ENCODE assay signal across 8 cellular contexts in the genomic region with DNA sequence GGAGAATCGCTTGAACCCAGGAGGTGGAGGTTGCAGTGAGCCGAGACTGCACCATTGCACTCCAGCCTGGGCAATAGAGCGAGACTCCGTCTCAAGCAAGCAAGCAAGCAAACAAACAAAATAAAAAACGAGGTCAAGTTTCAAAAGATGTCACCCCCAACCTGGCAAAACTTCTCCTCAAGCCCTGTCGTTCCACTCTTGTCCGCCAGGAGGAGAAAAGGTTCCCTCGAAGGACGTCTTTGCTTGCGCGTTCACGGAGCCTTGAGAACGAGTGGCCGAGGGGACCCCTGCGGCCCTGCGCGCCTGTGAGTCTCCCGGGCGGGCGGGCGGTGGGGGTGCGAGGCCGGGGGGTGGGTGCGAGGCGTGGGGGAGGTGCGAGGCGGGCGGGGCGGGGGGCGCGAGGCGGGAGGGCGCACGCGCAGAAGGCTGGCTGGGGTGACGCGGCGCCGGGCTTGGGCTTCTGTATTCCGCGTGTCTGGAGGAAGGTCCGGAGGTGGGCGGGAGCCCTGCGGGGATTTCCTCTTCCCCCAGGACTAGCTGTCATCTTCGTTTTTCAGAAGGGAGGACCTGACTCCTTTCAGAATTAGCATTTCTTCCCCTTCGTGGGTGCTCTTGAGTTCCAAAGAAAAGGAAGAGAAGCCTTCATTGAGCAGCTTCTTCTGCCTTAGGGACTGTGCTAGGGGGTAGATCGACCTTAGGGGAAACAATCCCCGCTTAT. TPM values are rescaled to one million over a fixed set of nuclear protein-coding genes. Genes with fewer than 3 reads are reported as not detected.
DNase-seq lines count a peak whose midpoint lies in the region; ATAC-seq and TF ChIP-seq lines count a peak whose summit lies in the region.

No MANE protein-coding gene starts in this region.

- peak overlapping the region; percentile 47 for H3K4me3 ChIP-seq in effector memory CD4-positive, alpha-beta T cell (ENCODE audit: insufficient read depth, low read depth, low read length, poor library complexity, severe bottlenecking)

- POLR2A ChIA-PET in activated CD8-positive, alpha-beta T cell treated with anti-CD3 and anti-CD28 coated beads, Interleukin-2, amount 10 ng/mL, durations not matched to agents 7 days and 5 days (lab: Charles Lee) = interaction anchor here (0.7 to 1.0 kb wide), 3 partner anchors 11 to 84 kb away, joined by 3 read pairs; partner anchors contain the start of gene PFN1

- no peaks in the 10 kb centered on the region for H3K27me3 ChIP-seq in effector memory CD4-positive, alpha-beta T cell (replicated peaks; ENCODE audit: control insufficient read depth, insufficient read depth, low read length, poor library complexity, severe bottlenecking)

- DNase-seq in NCI-H774 (lab: John Stamatoyannopoulos, UW) (peak; percentile 37), medulla oblongata (ENCODE audit: extremely low spot score) (peak; percentile 81)
- DNase-seq in activated CD8-positive, alpha-beta T cell treated with anti-CD3 and anti-CD28 coated beads, Interleukin-2, amount 10 ng/mL, durations not matched to agents 7 days and 5 days = peak; percentile 89
- DNase-seq in effector memory CD4-positive, alpha-beta T cell = peak; percentile 62 to 72 (median 69)
- peak; percentile 60 to 76 (median 66) for DNase-seq in stimulated activated CD4-positive, alpha-beta T cell treated with anti-CD3 and anti-CD28 coated beads, TNF-alpha, amount 100 ng/mL, for 1 hour (ENCODE audit: low read depth in 3 of 3, low spot score in 1 of 3)

- no peaks in the 10 kb centered on the region for H3K36me3 ChIP-seq in effector memory CD4-positive, alpha-beta T cell (ENCODE audit: control insufficient read depth, insufficient read depth, low read length)

- H3K27ac ChIP-seq in effector memory CD4-positive, alpha-beta T cell (ENCODE audit: insufficient read depth, low read length, poor library complexity, severe bottlenecking) = peak overlapping the region; percentile 64

- peaks cover 3% of the 10 kb centered on the region for H3K27me3 Mint-ChIP-seq in activated CD8-positive, alpha-beta T cell treated with anti-CD3 and anti-CD28 coated beads, Interleukin-2, amount 10 ng/mL, durations not matched to agents 7 days and 5 days (ENCODE audit: low read depth)

- H3K4me1 Mint-ChIP-seq in activated CD8-positive, alpha-beta T cell treated with anti-CD3 and anti-CD28 coated beads, Interleukin-2, amount 10 ng/mL, durations not matched to agents 7 days and 5 days (ENCODE audit: low read depth) = peaks cover 17% of the 10 kb centered on the region

- TF ChIP-seq CTCF in GM12873 (IDR thresholded peaks at IDR 0.05; ENCODE audit: insufficient read depth, low read depth, low read length, missing control alignments) = peak; percentile 87

- ATAC-seq in HG03159 (IDR thresholded peaks at IDR 0.05; ENCODE audit: unreplicated experiment) (peak; percentile 63), HG02938 (IDR thresholded peaks at IDR 0.05; ENCODE audit: unreplicated experiment) (no peak)
- ATAC-seq in activated CD8-positive, alpha-beta T cell treated with anti-CD3 and anti-CD28 coated beads, Interleukin-2, amount 10 ng/mL, durations not matched to agents 7 days and 5 days = peak; percentile 80

- H3K9me3 Mint-ChIP-seq in activated CD8-positive, alpha-beta T cell treated with anti-CD3 and anti-CD28 coated beads, Interleukin-2, amount 10 ng/mL, durations not matched to agents 7 days and 5 days (ENCODE audit: insufficient read depth) = no peaks in the 10 kb centered on the region

- H3K27ac Mint-ChIP-seq in activated CD8-positive, alpha-beta T cell treated with anti-CD3 and anti-CD28 coated beads, Interleukin-2, amount 10 ng/mL, durations not matched to agents 7 days and 5 days = peak overlapping the region; percentile 86

- no peaks in the 10 kb centered on the region for H3K9me3 ChIP-seq in effector memory CD4-positive, alpha-beta T cell (ENCODE audit: control insufficient read depth, low read length)

- CTCF ChIA-PET in activated CD8-positive, alpha-beta T cell treated with anti-CD3 and anti-CD28 coated beads, Interleukin-2, amount 10 ng/mL, durations not matched to agents 7 days and 5 days (lab: Charles Lee) = interaction anchor here (0.6 to 7.5 kb wide), 22 partner anchors 10 to 122 kb away, joined by 3 to 87 read pairs (median 4); partner anchors contain the start of genes RNF167, SLC25A11, SPAG7 and ZFP3

- peaks cover 2% of the 10 kb centered on the region for H3K36me3 Mint-ChIP-seq in activated CD8-positive, alpha-beta T cell treated with anti-CD3 and anti-CD28 coated beads, Interleukin-2, amount 10 ng/mL, durations not matched to agents 7 days and 5 days (ENCODE audit: low read depth)

- H3K4me1 ChIP-seq in effector memory CD4-positive, alpha-beta T cell (ENCODE audit: control insufficient read depth, insufficient read depth, low read length, poor library complexity, severe bottlenecking) = peaks cover 10% of the 10 kb centered on the region

- H3K4me3 Mint-ChIP-seq in activated CD8-positive, alpha-beta T cell treated with anti-CD3 and anti-CD28 coated beads, Interleukin-2, amount 10 ng/mL, durations not matched to agents 7 days and 5 days = peak overlapping the region; percentile 81

RNA-seq across cellular contexts. Expression of gene SLC52A1, which starts 3.7 kb away (rescaled TPM):
- total RNA-seq in activated CD8-positive, alpha-beta T cell treated with anti-CD3 and anti-CD28 coated beads, Interleukin-2, amount 10 ng/mL, durations not matched to agents 7 days and 5 days = under 1 TPM; 0.40 to 0.94 TPM

RNA-seq across cellular contexts. Expression of gene KIF1C, which starts 33.8 kb away (rescaled TPM):
- 10 to 100 TPM; 43.6 to 45.3 TPM for total RNA-seq in activated CD8-positive, alpha-beta T cell treated with anti-CD3 and anti-CD28 coated beads, Interleukin-2, amount 10 ng/mL, durations not matched to agents 7 days and 5 days

RNA-seq across cellular contexts. Expression of gene INCA1, which starts 34.2 kb away (rescaled TPM):
- total RNA-seq in activated CD8-positive, alpha-beta T cell treated with anti-CD3 and anti-CD28 coated beads, Interleukin-2, amount 10 ng/mL, durations not matched to agents 7 days and 5 days = under 1 TPM; 0.26 to 0.29 TPM

RNA-seq across cellular contexts. Expression of gene CAMTA2, which starts 44.0 kb away (rescaled TPM):
- total RNA-seq in activated CD8-positive, alpha-beta T cell treated with anti-CD3 and anti-CD28 coated beads, Interleukin-2, amount 10 ng/mL, durations not matched to agents 7 days and 5 days = 10 to 100 TPM; 51.3 to 55.5 TPM

RNA-seq across cellular contexts. Expression of gene ZFP3, which starts 46.7 kb away (rescaled TPM):
- total RNA-seq in activated CD8-positive, alpha-beta T cell treated with anti-CD3 and anti-CD28 coated beads, Interleukin-2, amount 10 ng/mL, durations not matched to agents 7 days and 5 days = 1 to 10 TPM; 3.3 to 3.5 TPM

Comparison
In these comparisons a context has a peak if more than half of its experiments do, and no peak if none do; other contexts are left out.
1. DNase-seq: peak in every context shown above with its lines; median percentile 89 in activated CD8-positive, alpha-beta T cell treated with anti-CD3 and anti-CD28 coated beads, Interleukin-2, amount 10 ng/mL, durations not matched to agents 7 days and 5 days; 81 in medulla oblongata; 69 in effector memory CD4-positive, alpha-beta T cell; 66 in stimulated activated CD4-positive, alpha-beta T cell treated with anti-CD3 and anti-CD28 coated beads, TNF-alpha, amount 100 ng/mL, for 1 hour; 37 in NCI-H774.